Comparison of ENCODE assay signal across 8 cellular contexts in the genomic region with DNA sequence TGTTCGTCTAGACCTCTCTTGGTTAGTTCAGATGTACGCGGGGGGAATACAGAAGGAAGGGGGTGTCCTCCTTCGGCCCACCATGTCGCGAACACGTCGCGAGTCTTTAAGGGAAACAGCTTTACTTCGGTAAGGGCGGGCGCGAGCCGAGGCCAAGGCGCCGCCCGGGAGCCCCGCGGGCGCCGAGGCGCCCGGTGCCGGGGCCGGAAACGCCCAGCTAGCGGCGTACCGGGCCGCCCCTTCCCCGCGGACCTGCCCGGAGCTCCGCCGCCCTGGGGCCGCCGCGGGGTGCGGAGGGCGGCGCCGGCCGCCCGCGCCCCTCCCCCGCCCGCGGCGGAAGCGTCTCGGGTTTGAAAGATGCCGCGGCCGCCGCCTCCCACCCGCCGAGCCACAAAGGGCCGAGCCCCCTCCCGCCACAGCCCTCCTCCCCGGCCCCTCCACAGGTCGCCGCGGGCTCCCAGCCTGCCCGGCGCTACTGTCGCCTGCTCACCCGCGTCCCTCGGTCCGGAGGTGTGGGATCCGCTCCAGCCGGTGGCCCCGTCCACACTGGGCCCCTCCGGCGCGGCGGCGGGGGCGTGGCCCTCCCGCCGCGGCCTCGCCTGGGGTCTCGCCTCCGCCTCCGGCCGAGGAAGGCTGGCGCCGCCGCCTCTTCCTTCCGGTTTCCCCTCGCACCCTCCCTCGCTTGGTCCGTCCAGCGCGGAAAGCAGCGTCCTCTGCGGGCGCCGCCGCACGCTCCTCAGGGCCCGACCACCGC.
DNase-seq lines count a peak whose midpoint lies in the region; ATAC-seq and TF ChIP-seq lines count a peak whose summit lies in the region.

A gene (minus strand): TSS at position 715 of the 754 bp plus-strand sequence. CDS start 12,156 bp downstream, outside the sequence.

- peak within 1 kb of the TSS; percentile 97 for H3K27ac ChIP-seq in caudate nucleus (ENCODE audit: low read depth, low read length)

- ATAC-seq in HG02943 (IDR thresholded peaks at IDR 0.05; ENCODE audit: low read depth, unreplicated experiment) = peak; percentile 59

- DNase-seq in NK-92 treated with Interleukin-12 subunit alpha and Interleukin-12 subunit beta, amount 100 ng/mL, for 24 hours (lab: John Stamatoyannopoulos, UW) = peak; percentile 85
- DNase-seq in NK-92 (lab: John Stamatoyannopoulos, UW; ENCODE audit: unreplicated experiment) (no peak), NCI-H2107 treated with DMSO at 0.1 percent for 48 hours (lab: John Stamatoyannopoulos, UW; ENCODE audit: unreplicated experiment) (peak; percentile 43), caudate nucleus (lab: John Stamatoyannopoulos, UW) (peak in 41 of 61 donors; percentile 32 to 95 (median 80)), islet precursor cell (peak; percentile 92)
- peak; percentile 68 for DNase-seq in stimulated activated CD4-positive, alpha-beta T cell treated with anti-CD3 and anti-CD28 coated beads, Interleukin-12 subunit alpha, Interleukin-12 subunit beta, amount 100 ng/mL, for 4 hours

- peak within 1 kb of the TSS; percentile 88 for H3K4me3 ChIP-seq in WI38 (ENCODE audit: low read depth, low read length)

- no peak for TF ChIP-seq CTCF in WI38 (IDR thresholded peaks at IDR 0.05; ENCODE audit: low read depth, low read length)
